ENCODE assay signal across 18 cellular contexts in genomic region chr1:175273656-175274055, GRCh38.
"Had no signal": no experiment of that assay in that cellular context is flagged by ENCODE, and none has a peak within 500 bp of the region (broad histone marks: within the 10 kb centered on the region; RNA-seq: fewer than 3 reads in every experiment).

No MANE protein-coding gene starts in this region.

- ATAC-seq: left lung had no signal

- H3K4me3 ChIP-seq: colonic mucosa, esophagus squamous epithelium, heart left ventricle, left lung, prostate gland, spleen, stomach had no signal

- H3K36me3 ChIP-seq: colonic mucosa, esophagus squamous epithelium, heart left ventricle, left lung, prostate gland, spleen, stomach had no signal

- H3K27ac ChIP-seq: colonic mucosa, left lung, parathyroid adenoma, prostate gland, spleen, stomach had no signal

- H3K4me1 ChIP-seq: colonic mucosa, esophagus squamous epithelium, left lung, parathyroid adenoma, prostate gland, spleen, stomach had no signal

- H3K27me3 ChIP-seq: colonic mucosa, esophagus squamous epithelium, heart left ventricle, left lung, spleen, stomach had no signal

- H3K9ac ChIP-seq: parathyroid adenoma had no signal

- H3K9me3 ChIP-seq: colonic mucosa, esophagus squamous epithelium, heart left ventricle, left lung, prostate gland, spleen, stomach had no signal

- DNase-seq: caudate nucleus; colonic mucosa; esophagus squamous epithelium; foreskin fibroblast; heart left ventricle; hypothalamus; islet precursor cell; left lung; mesendoderm; naive B cell; nephron progenitor cell; spleen; stimulated activated CD4-positive, alpha-beta T cell treated with anti-CD3 and anti-CD28 coated beads, Interleukin-2, amount 100 ng/mL, for 24 hours; stimulated activated CD4-positive, alpha-beta T cell treated with anti-CD3 and anti-CD28 coated beads, Interleukin-4, amount 100 ng/mL, for 4 hours; stimulated activated naive CD4-positive, alpha-beta T cell; stomach had no signal
